ENCODE assay signal across 30 cellular contexts in genomic region chr5:168092786-168093185, GRCh38.
"Had no signal": no experiment of that assay in that cellular context is flagged by ENCODE, and none has a peak within 500 bp of the region (broad histone marks: within the 10 kb centered on the region; RNA-seq: fewer than 3 reads in every experiment).

No MANE protein-coding gene starts in this region.

- DNase-seq: activated B cell treated with CpG ODN at 0.5 μM for 24 hours; activated CD4-positive, alpha-beta memory T cell treated with anti-CD3 and anti-CD28 coated beads for 36 hours; activated CD4-positive, alpha-beta T cell treated with anti-CD3 and anti-CD28 coated beads for 4 hours; activated CD4-positive, alpha-beta T cell treated with anti-CD3 and anti-CD28 coated beads, Interleukin-2, amount 50 U/mL, for 1 hour; activated CD4-positive, CD25-positive, alpha-beta regulatory T cell treated with anti-CD3 and anti-CD28 coated beads, Interleukin-2, amount 50 U/mL, for 72 hours; activated CD8-positive, alpha-beta memory T cell treated with anti-CD3 and anti-CD28 coated beads for 24 hours; activated CD8-positive, alpha-beta memory T cell treated with anti-CD3 and anti-CD28 coated beads, Interleukin-2, amount 10 ng/mL, durations not matched to agents 7 days and 5 days; activated CD8-positive, alpha-beta memory T cell treated with anti-CD3 and anti-CD28 coated beads, Interleukin-2, amount 50 U/mL, for 48 hours; activated effector memory CD4-positive, alpha-beta T cell treated with Interleukin-2 at 50 U/mL for 16 hours; activated naive CD4-positive, alpha-beta T cell treated with anti-CD3 and anti-CD28 coated beads, Interleukin-2, amount 50 U/mL, for 16 hours; activated naive CD8-positive, alpha-beta T cell treated with anti-CD3 and anti-CD28 coated beads for 36 hours; activated T-cell treated with anti-CD3 and anti-CD28 coated beads, Interleukin-2, amount 50 U/mL, for 48 hours; amniotic stem cell; aorta; brain microvascular endothelial cell; IMR-90; NCI-H1105; NCI-H1436; NCI-H1930; NCI-H2081 treated with DMSO at 0.1 percent for 48 hours; NCI-H345; NCI-H524 treated with DMSO at 0.1 percent for 48 hours; Peyer's patch; RPMI8226; SW 1271; T-helper 1 cell; T-helper 2 cell; T-helper 9 cell had no signal

- H3K27ac ChIP-seq: brain microvascular endothelial cell, Peyer's patch, VCaP had no signal

- H3K4me1 ChIP-seq: Peyer's patch had no signal

- ATAC-seq: activated CD8-positive, alpha-beta memory T cell treated with anti-CD3 and anti-CD28 coated beads, Interleukin-2, amount 10 ng/mL, durations not matched to agents 7 days and 5 days; K562 had no signal

- H3K27me3 ChIP-seq: brain microvascular endothelial cell, Peyer's patch had no signal

- H3K9me3 ChIP-seq: Peyer's patch had no signal

- H3K4me3 ChIP-seq: K562, Peyer's patch had no signal

- H3K36me3 ChIP-seq: brain microvascular endothelial cell, Peyer's patch had no signal
